24 cellular contexts compared by ENCODE assay signal in the genomic region with DNA sequence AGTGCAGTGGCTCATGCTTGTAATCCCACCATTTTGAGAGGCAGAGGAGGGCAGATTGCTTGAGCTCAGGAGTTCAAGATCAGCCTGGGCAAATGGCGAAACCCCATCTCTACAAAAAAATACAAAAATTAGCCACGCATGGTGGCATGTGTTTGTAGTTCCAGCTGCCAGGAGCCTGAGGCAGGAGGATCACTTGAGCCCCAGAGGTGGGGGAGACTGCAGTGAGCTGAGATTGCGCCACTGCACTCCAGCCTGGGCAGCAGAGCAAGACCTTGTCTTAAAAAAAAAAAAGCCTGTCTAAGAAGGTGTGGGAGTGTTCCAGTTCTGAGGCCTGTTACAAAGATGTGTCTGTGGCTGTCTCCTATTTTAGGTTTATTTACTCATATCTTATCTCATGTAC.
"Had no signal": no experiment of that assay in that cellular context is flagged by ENCODE, and none has a peak within 500 bp of the region (broad histone marks: within the 10 kb centered on the region; RNA-seq: fewer than 3 reads in every experiment).

No MANE protein-coding gene starts in this region.

- H3K36me3 ChIP-seq: MG63 had no signal

- FAIRE-seq: HepG2, RCC 7860 had no signal

- H3K4me3 ChIP-seq: MG63 had no signal

- H3K27me3 ChIP-seq: MG63 had no signal

- DNase-seq: IMR-90, Karpas-422, KG1, MG63, MV-4-11, NCI-H1048, NCI-H1105, NCI-H1417, NCI-H146, NCI-H1694 treated with DMSO at 0.1 percent for 48 hours, NCI-H2029, NCI-H2081 treated with DMSO at 0.1 percent for 48 hours, NCI-H2171, NCI-H226, NCI-H446, NCI-H510A, NCI-H524 treated with DMSO at 0.1 percent for 48 hours, NCI-H69, NCI-H774, Right ventricle myocardium superior, RPMI8226, SIG-M5 had no signal

- H3K9me3 ChIP-seq: MG63 had no signal
